ENCODE assay signal across 8 cellular contexts in the genomic region with DNA sequence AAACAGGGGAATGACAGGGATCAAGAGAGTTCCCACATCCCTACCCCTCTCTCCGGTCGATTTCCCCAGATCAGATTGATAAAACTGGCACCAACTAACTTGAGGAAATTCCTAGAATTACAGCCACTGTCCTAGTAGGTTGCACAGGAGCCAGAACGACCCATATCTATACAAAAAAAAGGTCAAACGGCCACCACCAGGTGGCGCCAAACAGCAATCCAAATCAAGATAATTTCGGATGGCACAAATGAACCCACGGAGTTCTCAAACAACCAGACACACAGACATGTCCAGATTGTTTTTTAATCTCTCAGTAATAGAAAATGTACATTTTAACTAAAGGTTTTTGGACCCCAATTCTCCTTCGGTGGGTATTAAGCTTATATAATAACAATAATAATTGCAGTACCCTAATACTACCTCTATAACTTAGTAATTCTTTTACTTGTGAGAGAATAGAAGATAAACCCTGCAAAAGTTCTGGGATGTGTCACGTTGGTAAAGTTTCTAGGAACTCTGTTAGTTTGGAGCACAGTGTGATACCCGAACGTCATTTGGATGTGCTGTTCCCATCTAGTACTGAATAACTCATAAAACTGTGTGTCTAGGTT.
DNase-seq lines count a peak whose midpoint lies in the region; ATAC-seq, FAIRE-seq and TF ChIP-seq lines count a peak whose summit lies in the region.

No MANE protein-coding gene starts in this region.

- H3K36me3 ChIP-seq in keratinocyte (ENCODE audit: control insufficient read depth in 2 of 2, extremely low read depth in 1 of 2, insufficient read depth in 2 of 2, low read length in 2 of 2), result no peaks in the 10 kb centered on the region

- H3K9ac ChIP-seq in keratinocyte (ENCODE audit: control insufficient read depth, extremely low read depth, insufficient read depth, low read length), result no peak overlapping the region

- no peak overlapping the region for H3K27ac ChIP-seq in keratinocyte (ENCODE audit: control insufficient read depth, insufficient read depth, low read length)

- no peaks in the 10 kb centered on the region for H3K4me1 Mint-ChIP-seq in brain

- ATAC-seq in GM21619 (IDR thresholded peaks at IDR 0.05; ENCODE audit: unreplicated experiment) (peak; percentile 73), GM21825 (IDR thresholded peaks at IDR 0.05; ENCODE audit: unreplicated experiment) (no peak)

- no peak overlapping the region for H2AFZ ChIP-seq in keratinocyte (ENCODE audit: control insufficient read depth, low read length)

- peaks cover 2% of the 10 kb centered on the region for H3K4me1 ChIP-seq in keratinocyte (ENCODE audit: control insufficient read depth, extremely low read depth, insufficient read depth, low read length)

- H3K27me3 ChIP-seq in keratinocyte (ENCODE audit: control insufficient read depth, extremely low read depth, insufficient read depth, low read length), result no peaks in the 10 kb centered on the region

- peak; percentile 90 to 96 for TF ChIP-seq CTCF in brain (conservative IDR thresholded peaks at IDR 0.05)
- peak; percentile 64 to 74 (median 72) for TF ChIP-seq CTCF in keratinocyte (optimal IDR thresholded peaks at IDR 0.05 in 1 of 3, IDR thresholded peaks at IDR 0.05 in 1 of 3, conservative IDR thresholded peaks at IDR 0.05 in 1 of 3; ENCODE audit: extremely low read depth in 1 of 3, insufficient read depth in 2 of 3, low read length in 3 of 3)

- dilution Hi-C loops in keratinocyte (cut with MboI; ENCODE audit: extremely low pct_ligation_motif_present, low sequenced_read_pairs), result loop anchor here (25.0 kb wide), 1 partner anchor 266 kb away; no protein-coding TSS in a partner anchor

- H3K79me2 ChIP-seq in keratinocyte (ENCODE audit: control insufficient read depth, insufficient read depth, low read length), result no peaks in the 10 kb centered on the region

- peak; percentile 51 for FAIRE-seq in keratinocyte (lab: Jason Lieb, UNC)

- H3K4me3 Mint-ChIP-seq in brain, result no peak overlapping the region

- H3K4me3 ChIP-seq in keratinocyte (ENCODE audit: control insufficient read depth in 2 of 3, extremely low read depth in 1 of 3, insufficient read depth in 2 of 3, low read depth in 1 of 3, low read length in 3 of 3), result no peak overlapping the region

- H3K9me3 Mint-ChIP-seq in brain, result no peaks in the 10 kb centered on the region

- H3K9me1 ChIP-seq in keratinocyte (ENCODE audit: control insufficient read depth, extremely low read depth, insufficient read depth, low read length), result no peaks in the 10 kb centered on the region

- no peak overlapping the region for H3K4me2 ChIP-seq in keratinocyte (ENCODE audit: control insufficient read depth, extremely low read depth, insufficient read depth, low read depth, low read length)

- no peaks in the 10 kb centered on the region for H3K9me3 ChIP-seq in keratinocyte (ENCODE audit: control insufficient read depth, low read depth, low read length)

- H3K27ac Mint-ChIP-seq in brain, result peak overlapping the region in 1 of 5 experiments; percentile 26

- H4K20me1 ChIP-seq in keratinocyte (ENCODE audit: control insufficient read depth, extremely low read depth, insufficient read depth, low read length), result no peaks in the 10 kb centered on the region

- peak; percentile 3 for DNase-seq in GM04503 (ENCODE audit: low read depth)
- DNase-seq in LoVo (ENCODE audit: low spot score), result peak; percentile 66
- peak; percentile 39 for DNase-seq in T-helper 9 cell
- no peak for DNase-seq in keratinocyte (ENCODE audit: low read depth, low spot score)
- peak; percentile 17 to 28 (median 22) for DNase-seq in stimulated activated CD4-positive, alpha-beta T cell treated with anti-CD3 and anti-CD28 coated beads, Interleukin-1b, Interleukin-23, amount 100 ng/mL, for 24 hours (ENCODE audit: low read depth in 4 of 4, low spot score in 1 of 4)

- no peaks in the 10 kb centered on the region for H3K27me3 Mint-ChIP-seq in brain

- H3K36me3 Mint-ChIP-seq in brain, result no peaks in the 10 kb centered on the region
